ENCODE assay signal across 22 cellular contexts in genomic region chr13:94009696-94010095, GRCh38.
DNase-seq lines count a peak whose midpoint lies in the region; ATAC-seq and TF ChIP-seq lines count a peak whose summit lies in the region.
"Had no signal": no experiment of that assay in that cellular context is flagged by ENCODE, and none has a peak within 500 bp of the region (broad histone marks: within the 10 kb centered on the region; RNA-seq: fewer than 3 reads in every experiment).

No MANE protein-coding gene starts in this region.

- POLR2A ChIA-PET in AG04449 (lab: Yijun Ruan, JAX): no interaction called here

- intact Hi-C loops in sciatic nerve (cut with DNase I): no loop called here

- H3K27ac ChIP-seq in brain microvascular endothelial cell: no peak overlapping the region
- H3K27ac ChIP-seq: colonic mucosa, spleen, uterus had no signal

- H3K36me3 ChIP-seq in brain microvascular endothelial cell (replicated peaks): no peaks in the 10 kb centered on the region
- H3K36me3 ChIP-seq: colonic mucosa, spleen, uterus had no signal

- no peaks in the 10 kb centered on the region for H3K27me3 ChIP-seq in brain microvascular endothelial cell (replicated peaks)
- H3K27me3 ChIP-seq: colonic mucosa, spleen, uterus had no signal

- no peak for ATAC-seq in sciatic nerve
- ATAC-seq: CD8-positive, alpha-beta T cell had no signal

- H3K4me3 ChIP-seq in AG04449 (ENCODE audit: low read depth, low read length): no peak overlapping the region
- no peak overlapping the region for H3K4me3 ChIP-seq in brain microvascular endothelial cell (ENCODE audit: low read depth, low read length)
- H3K4me3 ChIP-seq in fibroblast of villous mesenchyme (ENCODE audit: low read depth, low read length): no peak overlapping the region
- H3K4me3 ChIP-seq: colonic mucosa, spleen, uterus had no signal

- DNase-seq in AG04449 (ENCODE audit: low read depth, low spot score): peak; percentile 17
- peak; percentile 61 for DNase-seq in HCEC 1CT
- peak; percentile 27 for DNase-seq in brain microvascular endothelial cell
- DNase-seq in fibroblast of villous mesenchyme (ENCODE audit: low read depth): peak; percentile 27
- no peak for DNase-seq in cerebellar nuclear complex (lab: John Stamatoyannopoulos, UW)
- no peak for DNase-seq in sciatic nerve (ENCODE audit: low spot score)
- no peak for DNase-seq in NCI-H1048 (lab: John Stamatoyannopoulos, UW)
- no peak for DNase-seq in SIG-M5 treated with dmso at 0.1 percent for 504 hours (lab: John Stamatoyannopoulos, UW; ENCODE audit: unreplicated experiment)
- DNase-seq: activated CD4-positive, alpha-beta T cell treated with anti-CD3 and anti-CD28 coated beads, Interleukin-2, amount 10 ng/mL, durations not matched to agents 24 days and 14 days; activated CD8-positive, alpha-beta memory T cell treated with anti-CD3 and anti-CD28 coated beads, Interleukin-2, amount 50 U/mL, for 4 hours; activated effector memory CD4-positive, alpha-beta T cell treated with anti-CD3 and anti-CD28 coated beads, Interleukin-2, amount 50 U/mL, for 16 hours; amygdala; CD8-positive, alpha-beta T cell; colonic mucosa; DMS53; NCI-H1105 treated with DMSO at 0.1 percent for 48 hours; NCI-H2171; NCI-H526 treated with DMSO at 0.1 percent for 48 hours; nephron progenitor cell; SHP77; spleen; uterus had no signal

- CTCF ChIA-PET in AG04449 (lab: Yijun Ruan, JAX): no interaction called here

- in situ Hi-C loops in brain microvascular endothelial cell (cut with HindIII; ENCODE audit: low pct_ligation_motif_present, low sequenced_read_pairs): no loop called here

- no peak for TF ChIP-seq CTCF in AG04449 (IDR thresholded peaks at IDR 0.05; ENCODE audit: insufficient read depth, low read length, missing control alignments)
- no peak for TF ChIP-seq CTCF in brain microvascular endothelial cell (IDR thresholded peaks at IDR 0.05; ENCODE audit: low read depth, low read length, missing control alignments)
- no peak for TF ChIP-seq CTCF in fibroblast of villous mesenchyme (IDR thresholded peaks at IDR 0.05; ENCODE audit: insufficient read depth, low read depth, low read length)

Comparison
In these comparisons a context has a peak if more than half of its experiments do, and no peak if none do; other contexts are left out.
1. DNase-seq: peak in AG04449 (single experiment), HCEC 1CT (single experiment), brain microvascular endothelial cell (single experiment) and fibroblast of villous mesenchyme (single experiment); none in cerebellar nuclear complex (0 of 2), sciatic nerve (single experiment), NCI-H1048 (single experiment) and SIG-M5 treated with dmso at 0.1 percent for 504 hours (single experiment).